12 cellular contexts compared by ENCODE assay signal in genomic region chr19:11338164-11338563, GRCh38. TPM values are rescaled to one million over a fixed set of nuclear protein-coding genes. Genes with fewer than 3 reads are reported as not detected.
DNase-seq lines count a peak whose midpoint lies in the region; ATAC-seq, FAIRE-seq and TF ChIP-seq lines count a peak whose summit lies in the region.
"Had no signal": no experiment of that assay in that cellular context is flagged by ENCODE, and none has a peak within 500 bp of the region (broad histone marks: within the 10 kb centered on the region; RNA-seq: fewer than 3 reads in every experiment).

No MANE protein-coding gene starts in this region.

- FAIRE-seq in keratinocyte (lab: Jason Lieb, UNC) (no peak), urothelium cell line (lab: Jason Lieb, UNC) (no peak)

- H3K4me3 Mint-ChIP-seq in WTC11 = peak overlapping the region; percentile 81; the same call in 1 of the 2 replicates

- no peaks in the 10 kb centered on the region for H3K79me1 ChIP-seq in mesendoderm (ENCODE audit: low read length)

- DNase-seq in H7 (peak; percentile 34), WTC11 (ENCODE audit: low spot score) (no peak), keratinocyte (ENCODE audit: low read depth, low spot score) (no peak), smooth muscle cell (lab: John Stamatoyannopoulos, UW; ENCODE audit: unreplicated experiment) (no peak), DMS79 (lab: John Stamatoyannopoulos, UW) (no peak), NAMALWA (ENCODE audit: low spot score) (no peak), urothelium cell line (ENCODE audit: low spot score) (no peak), mesendoderm (no peak)
- DNase-seq: activated naive CD8-positive, alpha-beta T cell treated with anti-CD3 and anti-CD28 coated beads, Interleukin-2, amount 10 ng/mL, durations not matched to agents 7 days and 5 days; foreskin keratinocyte; NCI-H774 had no signal

- H3K4me2 ChIP-seq in keratinocyte (ENCODE audit: control insufficient read depth, extremely low read depth, insufficient read depth, low read depth, low read length) (peak overlapping the region; percentile 94), smooth muscle cell (peak overlapping the region; percentile 98), mesendoderm (ENCODE audit: low read length) (no peak overlapping the region)

- ATAC-seq in WTC11 = no peak

- no peaks in the 10 kb centered on the region for H3K27me3 Mint-ChIP-seq in WTC11 (ENCODE audit: low read depth)
- H3K27me3 Mint-ChIP-seq: activated naive CD8-positive, alpha-beta T cell treated with anti-CD3 and anti-CD28 coated beads, Interleukin-2, amount 10 ng/mL, durations not matched to agents 7 days and 5 days had no signal

- CTCF ChIA-PET in WTC11 (lab: Charles Lee) = interaction anchor here (0.6 to 3.0 kb wide), 11 partner anchors 16 to 936 kb away, joined by 3 to 37 read pairs (median 8); partner anchors contain the start of genes EPOR, RGL3 and SWSAP1

- H3K27ac Mint-ChIP-seq in WTC11 = no peak overlapping the region
- H3K27ac Mint-ChIP-seq: activated naive CD8-positive, alpha-beta T cell treated with anti-CD3 and anti-CD28 coated beads, Interleukin-2, amount 10 ng/mL, durations not matched to agents 7 days and 5 days had no signal

- peaks cover 9% of the 10 kb centered on the region for H3K4me1 ChIP-seq in keratinocyte (ENCODE audit: control insufficient read depth, extremely low read depth, insufficient read depth, low read length)
- no peaks in the 10 kb centered on the region for H3K4me1 ChIP-seq in smooth muscle cell (ENCODE audit: low read depth)
- peaks cover 2% of the 10 kb centered on the region for H3K4me1 ChIP-seq in mesendoderm (ENCODE audit: control insufficient read depth, low read depth, low read length)
- H3K4me1 ChIP-seq: foreskin keratinocyte had no signal

- no peak overlapping the region for H2BK15ac ChIP-seq in mesendoderm (replicated peaks; ENCODE audit: low read depth)

- H3K9me1 ChIP-seq in keratinocyte (ENCODE audit: control insufficient read depth, extremely low read depth, insufficient read depth, low read length) = peaks cover 3% of the 10 kb centered on the region

- no peak overlapping the region for H3K4ac ChIP-seq in mesendoderm (ENCODE audit: low read depth, low read length)

- no peak overlapping the region for H4K8ac ChIP-seq in mesendoderm (ENCODE audit: low read depth, low read length)

- 95% methylated on average over 7 of the region's 7 CpGs for WGBS in smooth muscle cell (ENCODE audit: low lambda C conversion rate)
- no CpG with 5 or more reads among the region's 7 CpGs for WGBS in mesendoderm (ENCODE audit: extremely low coverage, insufficient coverage, low lambda C conversion rate)

- no peak overlapping the region for H2BK120ac ChIP-seq in mesendoderm (ENCODE audit: low read depth, low read length)

- H3K36me3 ChIP-seq in H7 (replicated peaks; ENCODE audit: control insufficient read depth, insufficient read depth, low read length) (peaks cover 6% of the 10 kb centered on the region), keratinocyte (ENCODE audit: control insufficient read depth in 2 of 2, extremely low read depth in 1 of 2, insufficient read depth in 2 of 2, low read length in 2 of 2) (peaks cover 27 to 30% of the 10 kb centered on the region in 2 experiments), smooth muscle cell (ENCODE audit: low read depth) (peaks cover 6% of the 10 kb centered on the region), mesendoderm (ENCODE audit: control insufficient read depth, insufficient read depth, low read length) (no peaks in the 10 kb centered on the region)

- no peaks in the 10 kb centered on the region for H3F3A ChIP-seq in smooth muscle cell (ENCODE audit: low read depth)

- peaks cover 14% of the 10 kb centered on the region for H3K79me2 ChIP-seq in keratinocyte (ENCODE audit: control insufficient read depth, insufficient read depth, low read length)
- no peaks in the 10 kb centered on the region for H3K79me2 ChIP-seq in smooth muscle cell (ENCODE audit: low read depth)
- no peaks in the 10 kb centered on the region for H3K79me2 ChIP-seq in mesendoderm (ENCODE audit: control insufficient read depth, insufficient read depth, low read length)

- H3K27ac ChIP-seq in keratinocyte (ENCODE audit: control insufficient read depth, insufficient read depth, low read length) (no peak overlapping the region), smooth muscle cell (ENCODE audit: low read depth) (no peak overlapping the region), mesendoderm (ENCODE audit: low read depth, low read length) (no peak overlapping the region)
- H3K27ac ChIP-seq: foreskin keratinocyte, KMS-11 had no signal

- H2AFZ ChIP-seq in keratinocyte (ENCODE audit: control insufficient read depth, low read length) (no peak overlapping the region), smooth muscle cell (ENCODE audit: low read depth) (no peak overlapping the region)

- H3K9ac ChIP-seq in keratinocyte (ENCODE audit: control insufficient read depth, extremely low read depth, insufficient read depth, low read length) = peak overlapping the region; percentile 68
- no peak overlapping the region for H3K9ac ChIP-seq in smooth muscle cell (ENCODE audit: low read depth)
- H3K9ac ChIP-seq in mesendoderm (ENCODE audit: low read length) = no peak overlapping the region

- H3K23ac ChIP-seq in mesendoderm (ENCODE audit: low read length) = no peak overlapping the region

- no peaks in the 10 kb centered on the region for H3K9me3 ChIP-seq in keratinocyte (ENCODE audit: control insufficient read depth, low read depth, low read length)
- H3K9me3 ChIP-seq in smooth muscle cell (replicated peaks; ENCODE audit: low read depth) = no peaks in the 10 kb centered on the region

- H3K18ac ChIP-seq in mesendoderm (ENCODE audit: low read length) = no peak overlapping the region

- H2AK5ac ChIP-seq in mesendoderm (ENCODE audit: low read length) = no peak overlapping the region

- dilution Hi-C loops in keratinocyte (cut with MboI; ENCODE audit: extremely low pct_ligation_motif_present, low sequenced_read_pairs) = no loop called here

- POLR2A ChIA-PET in WTC11 (lab: Charles Lee) = interaction anchor here (0.7 kb wide), 1 partner anchor 13 kb away, joined by 3 read pairs; no protein-coding TSS in a partner anchor

- TF ChIP-seq CTCF in WTC11 (IDR thresholded peaks at IDR 0.05) (no peak), keratinocyte (optimal IDR thresholded peaks at IDR 0.05 in 1 of 3, IDR thresholded peaks at IDR 0.05 in 1 of 3, conservative IDR thresholded peaks at IDR 0.05 in 1 of 3; ENCODE audit: extremely low read depth in 1 of 3, insufficient read depth in 2 of 3, low read length in 3 of 3) (no peak), smooth muscle cell (IDR thresholded peaks at IDR 0.05; ENCODE audit: borderline replicate concordance, insufficient read depth, poor library complexity, severe bottlenecking) (no peak)

- H4K20me1 ChIP-seq in keratinocyte (ENCODE audit: control insufficient read depth, extremely low read depth, insufficient read depth, low read length) (no peaks in the 10 kb centered on the region), smooth muscle cell (ENCODE audit: low read depth) (no peaks in the 10 kb centered on the region)

- H3K4me3 ChIP-seq in H7 (ENCODE audit: insufficient read depth, low read depth, low read length) = no peak overlapping the region
- peak overlapping the region; percentile 81 to 98 (median 89) for H3K4me3 ChIP-seq in keratinocyte (ENCODE audit: control insufficient read depth in 2 of 3, extremely low read depth in 1 of 3, insufficient read depth in 2 of 3, low read depth in 1 of 3, low read length in 3 of 3)
- peak overlapping the region; percentile 76 for H3K4me3 ChIP-seq in smooth muscle cell
- no peak overlapping the region for H3K4me3 ChIP-seq in mesendoderm (ENCODE audit: low read length)

- peaks cover 24% of the 10 kb centered on the region for H3K36me3 Mint-ChIP-seq in WTC11

- H3K56ac ChIP-seq in mesendoderm (ENCODE audit: low read length) = no peak overlapping the region

- H4K5ac ChIP-seq in mesendoderm (ENCODE audit: low read length) = no peak overlapping the region

- no peaks in the 10 kb centered on the region for H3K27me3 ChIP-seq in H7 (ENCODE audit: control insufficient read depth, insufficient read depth, low read length)
- H3K27me3 ChIP-seq in keratinocyte (ENCODE audit: control insufficient read depth, extremely low read depth, insufficient read depth, low read length) = no peaks in the 10 kb centered on the region
- no peaks in the 10 kb centered on the region for H3K27me3 ChIP-seq in smooth muscle cell (ENCODE audit: low read depth)
- H3K27me3 ChIP-seq in mesendoderm (ENCODE audit: insufficient read depth, low read length, poor library complexity) = no peaks in the 10 kb centered on the region
- H3K27me3 ChIP-seq: foreskin keratinocyte had no signal

- no peaks in the 10 kb centered on the region for H3K9me3 Mint-ChIP-seq in WTC11
- H3K9me3 Mint-ChIP-seq: activated naive CD8-positive, alpha-beta T cell treated with anti-CD3 and anti-CD28 coated beads, Interleukin-2, amount 10 ng/mL, durations not matched to agents 7 days and 5 days had no signal

- H2BK5ac ChIP-seq in mesendoderm (ENCODE audit: low read length) = no peak overlapping the region

- H3K4me1 Mint-ChIP-seq in WTC11 = peaks cover 7% of the 10 kb centered on the region

RNA-seq across cellular contexts. Expression of gene RAB3D, which starts 1.3 kb away (rescaled TPM):
- total RNA-seq in H7 (2014; rRNA removed; shearing (Covaris generic)) = 10.1 and 11.2 TPM in 2 replicates
- total RNA-seq in WTC11 (2021) = 18.9 to 27.8 TPM (median 27.0 TPM) in 3 replicates
- 63.1 to 99.0 TPM (median 66.0 TPM) in 3 replicates for polyA plus RNA-seq in keratinocyte
- 16.6 TPM for polyA plus RNA-seq in keratinocyte (2011; ENCODE audit: low read depth)
- polyA plus RNA-seq in keratinocyte (2011; cell fraction: cytosol; rRNA removed) = 58.8 and 83.8 TPM in 2 replicates
- 50.8 and 62.5 TPM in 2 replicates for polyA plus RNA-seq in keratinocyte (2011; cell fraction: nucleus; rRNA removed)
- 25.6 and 35.3 TPM in 2 replicates for polyA plus RNA-seq in keratinocyte (2012; ENCODE audit: low replicate concordance)
- 235 to 417 TPM (median 372 TPM) in 3 replicates for polyA minus RNA-seq in keratinocyte
- polyA minus RNA-seq in keratinocyte (2011; cell fraction: cytosol; rRNA and poly(A)+ RNA removed) = 95.5 TPM
- 37.4 and 91.4 TPM in 2 replicates for polyA minus RNA-seq in keratinocyte (2011; cell fraction: nucleus; rRNA and poly(A)+ RNA removed)
- total RNA-seq in smooth muscle cell = 11.0 and 11.9 TPM in 2 replicates
- polyA plus RNA-seq in smooth muscle cell = 6.2 and 7.3 TPM in 2 replicates
- polyA plus RNA-seq in mesendoderm (2013, experiment 1 of 2) = 4.4 TPM
- 4.7 TPM for polyA plus RNA-seq in mesendoderm (2013, experiment 2 of 2)

RNA-seq across cellular contexts. Expression of gene TMEM205, which starts 7.9 kb away (rescaled TPM):
- total RNA-seq in H7 (2014; rRNA removed; shearing (Covaris generic)) = 102 and 128 TPM in 2 replicates
- total RNA-seq in WTC11 (2021) = 69.9 to 78.3 TPM (median 76.0 TPM) in 3 replicates
- polyA plus RNA-seq in keratinocyte = 65.5 to 107 TPM (median 91.7 TPM) in 3 replicates
- 11.6 TPM for polyA plus RNA-seq in keratinocyte (2011; ENCODE audit: low read depth)
- 104 and 173 TPM in 2 replicates for polyA plus RNA-seq in keratinocyte (2011; cell fraction: cytosol; rRNA removed)
- 138 and 164 TPM in 2 replicates for polyA plus RNA-seq in keratinocyte (2011; cell fraction: nucleus; rRNA removed)
- polyA plus RNA-seq in keratinocyte (2012; ENCODE audit: low replicate concordance) = 66.9 and 77.4 TPM in 2 replicates
- polyA minus RNA-seq in keratinocyte = 59.6 to 78.6 TPM (median 77.0 TPM) in 3 replicates
- polyA minus RNA-seq in keratinocyte (2011; cell fraction: cytosol; rRNA and poly(A)+ RNA removed) = 63.3 TPM
- polyA minus RNA-seq in keratinocyte (2011; cell fraction: nucleus; rRNA and poly(A)+ RNA removed) = 21.9 and 24.1 TPM in 2 replicates
- 162 and 163 TPM in 2 replicates for total RNA-seq in smooth muscle cell
- polyA plus RNA-seq in smooth muscle cell = 118 and 119 TPM in 2 replicates
- 85.8 TPM for polyA plus RNA-seq in mesendoderm (2013, experiment 1 of 2)
- 83.6 TPM for polyA plus RNA-seq in mesendoderm (2013, experiment 2 of 2)

RNA-seq across cellular contexts. Expression of gene CCDC159, which starts 8.2 kb away (rescaled TPM):
- 2.7 and 5.5 TPM in 2 replicates for total RNA-seq in H7 (2014; rRNA removed; shearing (Covaris generic))
- 5.5 to 8.5 TPM (median 6.8 TPM) in 3 replicates for total RNA-seq in WTC11 (2021)
- polyA plus RNA-seq in keratinocyte = 6.4 to 9.1 TPM (median 7.5 TPM) in 3 replicates
- polyA plus RNA-seq in keratinocyte (2011; ENCODE audit: low read depth) = 7.4 TPM
- 3.3 and 4.9 TPM in 2 replicates for polyA plus RNA-seq in keratinocyte (2011; cell fraction: cytosol; rRNA removed)
- polyA plus RNA-seq in keratinocyte (2011; cell fraction: nucleus; rRNA removed) = 26.4 and 27.5 TPM in 2 replicates
- polyA plus RNA-seq in keratinocyte (2012; ENCODE audit: low replicate concordance) = 7.6 and 11.5 TPM in 2 replicates
- 0.89 to 5.7 TPM (median 4.7 TPM) in 3 replicates for polyA minus RNA-seq in keratinocyte
- polyA minus RNA-seq in keratinocyte (2011; cell fraction: cytosol; rRNA and poly(A)+ RNA removed) = 7.1 TPM
- 3.4 and 7.3 TPM in 2 replicates for polyA minus RNA-seq in keratinocyte (2011; cell fraction: nucleus; rRNA and poly(A)+ RNA removed)
- total RNA-seq in smooth muscle cell = 17.0 and 29.4 TPM in 2 replicates
- polyA plus RNA-seq in smooth muscle cell = 8.7 and 9.8 TPM in 2 replicates
- polyA plus RNA-seq in mesendoderm (2013, experiment 1 of 2) = 1.7 TPM
- 2.0 TPM for polyA plus RNA-seq in mesendoderm (2013, experiment 2 of 2)

RNA-seq across cellular contexts. Expression of gene PLPPR2, which starts 17.1 kb away (rescaled TPM):
- 5.7 and 7.0 TPM in 2 replicates for total RNA-seq in H7 (2014; rRNA removed; shearing (Covaris generic))
- 7.5 to 9.6 TPM (median 8.4 TPM) in 3 replicates for total RNA-seq in WTC11 (2021)
- polyA plus RNA-seq in keratinocyte = 3.5 to 9.1 TPM (median 5.7 TPM) in 3 replicates
- polyA plus RNA-seq in keratinocyte (2011; ENCODE audit: low read depth) = 1.7 TPM
- polyA plus RNA-seq in keratinocyte (2011; cell fraction: cytosol; rRNA removed) = 5.9 and 12.7 TPM in 2 replicates
- 14.4 and 18.4 TPM in 2 replicates for polyA plus RNA-seq in keratinocyte (2011; cell fraction: nucleus; rRNA removed)
- polyA plus RNA-seq in keratinocyte (2012; ENCODE audit: low replicate concordance) = 14.6 and 28.9 TPM in 2 replicates
- 5.0 to 12.7 TPM (median 7.2 TPM) in 3 replicates for polyA minus RNA-seq in keratinocyte
- polyA minus RNA-seq in keratinocyte (2011; cell fraction: cytosol; rRNA and poly(A)+ RNA removed) = 15.7 TPM
- 5.4 and 7.9 TPM in 2 replicates for polyA minus RNA-seq in keratinocyte (2011; cell fraction: nucleus; rRNA and poly(A)+ RNA removed)
- 15.1 and 21.4 TPM in 2 replicates for total RNA-seq in smooth muscle cell
- polyA plus RNA-seq in smooth muscle cell = 54.0 and 67.1 TPM in 2 replicates
- polyA plus RNA-seq in mesendoderm (2013, experiment 1 of 2) = 5.8 TPM
- polyA plus RNA-seq in mesendoderm (2013, experiment 2 of 2) = 5.9 TPM

RNA-seq across cellular contexts. Expression of gene SWSAP1, which starts 36.3 kb away (rescaled TPM):
- 3.0 and 3.3 TPM in 2 replicates for total RNA-seq in H7 (2014; rRNA removed; shearing (Covaris generic))
- total RNA-seq in WTC11 (2021) (2.4 to 3.9 TPM (median 3.0 TPM) in 3 replicates), smooth muscle cell (0.99 and 1.3 TPM in 2 replicates)
- polyA plus RNA-seq in keratinocyte (2.1 to 2.5 TPM (median 2.2 TPM) in 3 replicates), smooth muscle cell (2.7 and 2.8 TPM in 2 replicates)
- 0.62 TPM for polyA plus RNA-seq in keratinocyte (2011; ENCODE audit: low read depth)
- polyA plus RNA-seq in keratinocyte (2011; cell fraction: cytosol; rRNA removed) = 1.4 and 2.0 TPM in 2 replicates
- 2.1 and 2.3 TPM in 2 replicates for polyA plus RNA-seq in keratinocyte (2011; cell fraction: nucleus; rRNA removed)
- 2.1 and 3.2 TPM in 2 replicates for polyA plus RNA-seq in keratinocyte (2012; ENCODE audit: low replicate concordance)
- 0.77 to 1.4 TPM (median 1.1 TPM) in 3 replicates for polyA minus RNA-seq in keratinocyte
- polyA minus RNA-seq in keratinocyte (2011; cell fraction: cytosol; rRNA and poly(A)+ RNA removed) = not detected
- polyA minus RNA-seq in keratinocyte (2011; cell fraction: nucleus; rRNA and poly(A)+ RNA removed) = 0.53 and 0.54 TPM in 2 replicates
- 6.2 TPM for polyA plus RNA-seq in mesendoderm (2013, experiment 1 of 2)
- polyA plus RNA-seq in mesendoderm (2013, experiment 2 of 2) = 6.6 TPM

Comparison
In these comparisons a context has a peak if more than half of its experiments do, and no peak if none do; other contexts are left out.
1. H3K4me3 ChIP-seq: peak in keratinocyte (3 of 3) and smooth muscle cell (single experiment); none in H7 (single experiment) and mesendoderm (single experiment).